25 cellular contexts compared by ENCODE assay signal in the genomic region with DNA sequence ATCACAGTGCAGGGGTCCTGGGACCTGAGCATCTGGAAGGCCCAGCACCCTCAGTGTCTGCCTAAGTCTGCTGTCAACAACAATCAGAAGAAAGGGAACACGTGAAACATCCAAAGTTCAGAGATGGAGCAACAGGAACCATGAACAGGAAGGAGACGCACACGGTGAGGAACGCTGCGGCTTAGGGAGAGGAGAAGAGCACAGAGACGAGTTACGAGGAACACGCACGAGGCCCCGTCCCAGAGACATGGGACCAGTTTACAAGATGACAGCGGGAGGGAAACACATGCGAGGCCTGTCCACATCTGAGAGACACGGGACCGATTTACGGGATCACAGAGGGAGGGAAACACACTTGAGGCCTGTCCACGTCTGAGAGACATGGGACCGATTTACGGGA. TPM values are rescaled to one million over a fixed set of nuclear protein-coding genes. Genes with fewer than 3 reads are reported as not detected.
"Had no signal": no experiment of that assay in that cellular context is flagged by ENCODE, and none has a peak within 500 bp of the region (broad histone marks: within the 10 kb centered on the region; RNA-seq: fewer than 3 reads in every experiment).

No MANE protein-coding gene starts in this region.

- H3K9me3 ChIP-seq: adrenal gland, breast epithelium, heart left ventricle, pancreas, thoracic aorta had no signal

- H3K27ac ChIP-seq: adrenal gland, heart left ventricle, pancreas, thoracic aorta had no signal

- H3K36me3 ChIP-seq: adrenal gland, breast epithelium, heart left ventricle, pancreas, thoracic aorta had no signal

- FAIRE-seq: astrocyte, pancreas had no signal

- ATAC-seq: activated T-cell treated with anti-CD3 and anti-CD28 coated beads, Interleukin-2, amount 50 U/mL, for 4 hours; heart left ventricle; left colon; naive thymus-derived CD4-positive, alpha-beta T cell; pancreas; T-helper 17 cell had no signal

- H3K4me3 ChIP-seq: adrenal gland, breast epithelium, heart left ventricle, lung, pancreas, thoracic aorta had no signal

- DNase-seq: activated B cell treated with CpG ODN at 0.5 μM for 24 hours; activated CD4-positive, alpha-beta T cell treated with anti-CD3 and anti-CD28 coated beads for 4 hours; activated CD4-positive, alpha-beta T cell treated with anti-CD3 and anti-CD28 coated beads, Interleukin-2, amount 50 U/mL, for 48 hours; activated CD8-positive, alpha-beta memory T cell treated with anti-CD3 and anti-CD28 coated beads, Interleukin-2, amount 50 U/mL, for 48 hours; activated naive CD4-positive, alpha-beta T cell; activated T-cell treated with anti-CD3 and anti-CD28 coated beads, Interleukin-2, amount 50 U/mL, for 4 hours; adrenal gland; cerebellar nuclear complex; cortex of kidney; endodermal cell; islet precursor cell; left colon; naive thymus-derived CD4-positive, alpha-beta T cell; stimulated activated CD4-positive, alpha-beta T cell treated with anti-CD3 and anti-CD28 coated beads, Interleukin-4, amount 100 ng/mL, for 1 hour; stimulated activated naive CD4-positive, alpha-beta T cell; SW 1271; T-helper 17 cell had no signal

RNA-seq across cellular contexts. Expression of gene KCNG2, which starts 2.9 kb away (rescaled TPM):
- total RNA-seq: activated B cell treated with CpG ODN at 0.5 μM for 24 hours; activated CD8-positive, alpha-beta memory T cell treated with anti-CD3 and anti-CD28 coated beads for 36 hours; activated T-cell treated with anti-CD3 and anti-CD28 coated beads, Interleukin-2, amount 50 U/mL, for 4 hours; activated T-helper 2 cell treated with anti-CD3 and anti-CD28 coated beads, Interferon-gamma antibody, Interleukin-2, Interleukin-4, amounts not matched to agents 10 μg/mL and 5 μg/mL and 100 μg/mL, durations not matched to agents 14 hours and 24 hours and 36 hours; endodermal cell; left colon; naive thymus-derived CD4-positive, alpha-beta T cell; T-helper 17 cell had no signal
- polyA plus RNA-seq: naive thymus-derived CD4-positive, alpha-beta T cell; pancreas had no signal
